ENCODE assay signal across 11 cellular contexts in the genomic region with DNA sequence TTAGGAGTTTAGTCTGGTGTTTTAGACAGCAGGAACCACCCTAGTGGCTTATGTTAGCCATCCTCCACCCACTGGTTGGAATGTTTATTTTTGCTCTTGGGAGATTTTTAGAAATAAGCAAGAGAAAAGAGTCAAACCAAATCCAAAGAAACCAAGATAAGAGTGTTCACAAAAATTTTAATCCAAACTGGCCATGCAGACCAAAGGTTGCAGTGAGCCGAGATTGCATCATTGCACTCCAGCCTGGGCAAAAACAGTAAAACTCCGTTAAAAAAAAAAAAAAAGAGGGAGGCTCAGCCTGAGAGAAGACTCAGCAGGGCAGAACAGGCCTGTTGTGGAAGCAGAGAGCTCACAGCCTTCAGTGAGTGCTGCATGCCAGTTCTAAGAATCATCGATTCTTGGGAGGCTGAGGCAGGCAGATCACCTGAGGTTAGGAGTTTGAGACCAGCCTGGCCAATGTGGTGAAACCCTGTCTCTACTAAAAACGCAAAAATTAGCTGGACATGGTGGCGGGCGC. TPM values are rescaled to one million over a fixed set of nuclear protein-coding genes. Genes with fewer than 3 reads are reported as not detected.
DNase-seq lines count a peak whose midpoint lies in the region; ATAC-seq and TF ChIP-seq lines count a peak whose summit lies in the region.
"Had no signal": no experiment of that assay in that cellular context is flagged by ENCODE, and none has a peak within 500 bp of the region (broad histone marks: within the 10 kb centered on the region; RNA-seq: fewer than 3 reads in every experiment).

No MANE protein-coding gene starts in this region.

- H3K4me3 ChIP-seq in kidney epithelial cell (ENCODE audit: low read depth, low read length), result no peak overlapping the region
- H3K4me3 ChIP-seq in smooth muscle cell, result no peak overlapping the region

- H3K27ac ChIP-seq in smooth muscle cell (ENCODE audit: low read depth), result peak overlapping the region; percentile 32

- H3K9me3 ChIP-seq in smooth muscle cell (replicated peaks; ENCODE audit: low read depth), result no peaks in the 10 kb centered on the region

- no peak overlapping the region for H3K4me2 ChIP-seq in smooth muscle cell

- no peaks in the 10 kb centered on the region for H3K79me2 ChIP-seq in smooth muscle cell (ENCODE audit: low read depth)

- WGBS in smooth muscle cell (ENCODE audit: low lambda C conversion rate), result 49% methylated on average over 6 of the region's 6 CpGs

- no peaks in the 10 kb centered on the region for H3K9me3 Mint-ChIP-seq in WTC11

- CTCF ChIA-PET in HEK293T (lab: Yijun Ruan, JAX), result no interaction called here
- CTCF ChIA-PET in WTC11 (lab: Charles Lee), result interaction anchor here (0.9 to 3.5 kb wide), 4 partner anchors 8 to 32 kb away, joined by 3 to 13 read pairs (median 4); a partner anchor contains a TSS

- DNase-seq in HEK293T (ENCODE audit: extremely low spot score), result no peak
- no peak for DNase-seq in WTC11 (ENCODE audit: low spot score)
- peak; percentile 37 for DNase-seq in kidney epithelial cell (ENCODE audit: low read depth)
- peak; percentile 3 for DNase-seq in smooth muscle cell (lab: John Stamatoyannopoulos, UW; ENCODE audit: unreplicated experiment)
- DNase-seq in cerebellar cortex (ENCODE audit: low spot score), result no peak
- DNase-seq in NCI-H345 (lab: John Stamatoyannopoulos, UW), result no peak
- DNase-seq: activated effector memory CD4-positive, alpha-beta T cell treated with Interleukin-2 at 50 U/mL for 16 hours; NCI-H2081 had no signal

- no peaks in the 10 kb centered on the region for H4K20me1 ChIP-seq in smooth muscle cell (ENCODE audit: low read depth)

- H3K36me3 Mint-ChIP-seq in WTC11, result no peaks in the 10 kb centered on the region

- no peak overlapping the region; the same call in 1 of the 2 replicates for H3K27ac Mint-ChIP-seq in WTC11

- H3K36me3 ChIP-seq in kidney epithelial cell (ENCODE audit: control insufficient read depth, insufficient read depth, low read length), result no peaks in the 10 kb centered on the region
- no peaks in the 10 kb centered on the region for H3K36me3 ChIP-seq in smooth muscle cell (ENCODE audit: low read depth)

- H3K27me3 Mint-ChIP-seq in WTC11 (ENCODE audit: low read depth), result peaks cover 13% of the 10 kb centered on the region

- no peak overlapping the region for H3K4me3 Mint-ChIP-seq in WTC11

- peak; percentile 41; the same call in 1 of the 2 replicates for ATAC-seq in WTC11
- ATAC-seq in HG02571 (IDR thresholded peaks at IDR 0.05; ENCODE audit: unreplicated experiment), result no peak
- no peak for ATAC-seq in GM18502 (IDR thresholded peaks at IDR 0.05; ENCODE audit: poor library complexity, unreplicated experiment)

- TF ChIP-seq CTCF in WTC11 (IDR thresholded peaks at IDR 0.05) (no peak), kidney epithelial cell (IDR thresholded peaks at IDR 0.05; ENCODE audit: insufficient read depth, low read length, poor library complexity, severe bottlenecking) (peak; percentile 5), smooth muscle cell (IDR thresholded peaks at IDR 0.05; ENCODE audit: borderline replicate concordance, insufficient read depth, poor library complexity, severe bottlenecking) (peak; percentile 32)

- H3K9ac ChIP-seq in smooth muscle cell (ENCODE audit: low read depth), result no peak overlapping the region

- peaks cover 7% of the 10 kb centered on the region; the same call in 1 of the 2 replicates for H3K4me1 Mint-ChIP-seq in WTC11

- H3K4me1 ChIP-seq in smooth muscle cell (ENCODE audit: low read depth), result no peaks in the 10 kb centered on the region

- no peaks in the 10 kb centered on the region for H3F3A ChIP-seq in smooth muscle cell (ENCODE audit: low read depth)

- no peaks in the 10 kb centered on the region for H3K27me3 ChIP-seq in kidney epithelial cell (ENCODE audit: control insufficient read depth, insufficient read depth, low read length)
- no peaks in the 10 kb centered on the region for H3K27me3 ChIP-seq in smooth muscle cell (ENCODE audit: low read depth)

- no peak overlapping the region for H2AFZ ChIP-seq in smooth muscle cell (ENCODE audit: low read depth)

- POLR2A ChIA-PET in HEK293T (lab: Yijun Ruan, JAX) (interaction anchor here (0.8 kb wide), 1 partner anchor 10 kb away, joined by 5 read pairs; no protein-coding TSS in a partner anchor), WTC11 (lab: Charles Lee) (interaction anchor here (1.1 kb wide), 1 partner anchor 57 kb away, joined by 3 read pairs; no protein-coding TSS in a partner anchor)

TF ChIP-seq in HEK293T, 16 proteins besides CTCF, POLR2A, EP300 and RAD21:
- no peak for TF ChIP-seq L3MBTL2 (conservative IDR thresholded peaks at IDR 0.05)
- TF ChIP-seq, protein P1, sequence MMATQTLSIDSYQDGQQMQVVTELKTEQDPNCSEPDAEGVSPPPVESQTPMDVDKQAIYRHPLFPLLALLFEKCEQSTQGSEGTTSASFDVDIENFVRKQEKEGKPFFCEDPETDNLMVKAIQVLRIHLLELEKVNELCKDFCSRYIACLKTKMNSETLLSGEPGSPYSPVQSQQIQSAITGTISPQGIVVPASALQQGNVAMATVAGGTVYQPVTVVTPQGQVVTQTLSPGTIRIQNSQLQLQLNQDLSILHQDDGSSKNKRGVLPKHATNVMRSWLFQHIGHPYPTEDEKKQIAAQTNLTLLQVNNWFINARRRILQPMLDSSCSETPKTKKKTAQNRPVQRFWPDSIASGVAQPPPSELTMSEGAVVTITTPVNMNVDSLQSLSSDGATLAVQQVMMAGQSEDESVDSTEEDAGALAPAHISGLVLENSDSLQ (IDR thresholded peaks at IDR 0.05), result no peak
- no peak for TF ChIP-seq HDGF (IDR thresholded peaks at IDR 0.05; ENCODE audit: borderline replicate concordance)
- no peak for TF ChIP-seq BHLHE40 (IDR thresholded peaks at IDR 0.05; ENCODE audit: borderline replicate concordance)
- TF ChIP-seq TARDBP (IDR thresholded peaks at IDR 0.05), result no peak
- no peak for TF ChIP-seq ARNT (IDR thresholded peaks at IDR 0.05)
- TF ChIP-seq CTBP1 (IDR thresholded peaks at IDR 0.05; ENCODE audit: borderline replicate concordance), result no peak
- peak; percentile 76; the same call in 1 of the 2 replicates for TF ChIP-seq ZNF384 (IDR thresholded peaks at IDR 0.05)

TF ChIP-seq in WTC11, 78 proteins besides CTCF, POLR2A, EP300 and RAD21:
- no peak for TF ChIP-seq GRHL2 (CRISPR knock-in tag; IDR thresholded peaks at IDR 0.05; ENCODE audit: insufficient replicate concordance, severe bottlenecking)
- TF ChIP-seq GTF2I (CRISPR knock-in tag; conservative IDR thresholded peaks at IDR 0.05), result no peak
- TF ChIP-seq GABPB1 (CRISPR knock-in tag; IDR thresholded peaks at IDR 0.05), result peak; percentile 96
- TF ChIP-seq ZNF138 (CRISPR knock-in tag; conservative IDR thresholded peaks at IDR 0.05), result no peak
- TF ChIP-seq ZNF423 (CRISPR knock-in tag; IDR thresholded peaks at IDR 0.05), result no peak
- no peak for TF ChIP-seq RELA (CRISPR knock-in tag; IDR thresholded peaks at IDR 0.05; ENCODE audit: borderline replicate concordance)
- TF ChIP-seq, protein P2, sequence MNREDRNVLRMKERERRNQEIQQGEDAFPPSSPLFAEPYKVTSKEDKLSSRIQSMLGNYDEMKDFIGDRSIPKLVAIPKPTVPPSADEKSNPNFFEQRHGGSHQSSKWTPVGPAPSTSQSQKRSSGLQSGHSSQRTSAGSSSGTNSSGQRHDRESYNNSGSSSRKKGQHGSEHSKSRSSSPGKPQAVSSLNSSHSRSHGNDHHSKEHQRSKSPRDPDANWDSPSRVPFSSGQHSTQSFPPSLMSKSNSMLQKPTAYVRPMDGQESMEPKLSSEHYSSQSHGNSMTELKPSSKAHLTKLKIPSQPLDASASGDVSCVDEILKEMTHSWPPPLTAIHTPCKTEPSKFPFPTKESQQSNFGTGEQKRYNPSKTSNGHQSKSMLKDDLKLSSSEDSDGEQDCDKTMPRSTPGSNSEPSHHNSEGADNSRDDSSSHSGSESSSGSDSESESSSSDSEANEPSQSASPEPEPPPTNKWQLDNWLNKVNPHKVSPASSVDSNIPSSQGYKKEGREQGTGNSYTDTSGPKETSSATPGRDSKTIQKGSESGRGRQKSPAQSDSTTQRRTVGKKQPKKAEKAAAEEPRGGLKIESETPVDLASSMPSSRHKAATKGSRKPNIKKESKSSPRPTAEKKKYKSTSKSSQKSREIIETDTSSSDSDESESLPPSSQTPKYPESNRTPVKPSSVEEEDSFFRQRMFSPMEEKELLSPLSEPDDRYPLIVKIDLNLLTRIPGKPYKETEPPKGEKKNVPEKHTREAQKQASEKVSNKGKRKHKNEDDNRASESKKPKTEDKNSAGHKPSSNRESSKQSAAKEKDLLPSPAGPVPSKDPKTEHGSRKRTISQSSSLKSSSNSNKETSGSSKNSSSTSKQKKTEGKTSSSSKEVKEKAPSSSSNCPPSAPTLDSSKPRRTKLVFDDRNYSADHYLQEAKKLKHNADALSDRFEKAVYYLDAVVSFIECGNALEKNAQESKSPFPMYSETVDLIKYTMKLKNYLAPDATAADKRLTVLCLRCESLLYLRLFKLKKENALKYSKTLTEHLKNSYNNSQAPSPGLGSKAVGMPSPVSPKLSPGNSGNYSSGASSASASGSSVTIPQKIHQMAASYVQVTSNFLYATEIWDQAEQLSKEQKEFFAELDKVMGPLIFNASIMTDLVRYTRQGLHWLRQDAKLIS (CRISPR knock-in tag; IDR thresholded peaks at IDR 0.05; ENCODE audit: borderline replicate concordance), result no peak
- no peak for TF ChIP-seq SMAD4 (CRISPR knock-in tag; IDR thresholded peaks at IDR 0.05)

RNA-seq across cellular contexts. Expression of a gene that starts 12.2 kb away (rescaled TPM):
- 0.09 to 0.14 TPM (median 0.11 TPM) in 3 replicates for total RNA-seq in WTC11 (2021)
- total RNA-seq in kidney epithelial cell, result not detected in 2 replicates
- total RNA-seq in smooth muscle cell, result not detected in 2 replicates
- polyA plus RNA-seq in smooth muscle cell, result not detected in 2 replicates
- total RNA-seq: dermis microvascular lymphatic vessel endothelial cell had no signal

RNA-seq across cellular contexts. Expression of a gene that starts 20.0 kb away (rescaled TPM):
- not detected in 3 replicates for total RNA-seq in WTC11 (2021)
- total RNA-seq in kidney epithelial cell, result not detected in 2 replicates
- total RNA-seq in smooth muscle cell, result not detected in 2 replicates
- polyA plus RNA-seq in smooth muscle cell, result not detected in 2 replicates
- total RNA-seq: dermis microvascular lymphatic vessel endothelial cell had no signal

RNA-seq across cellular contexts. Expression of a gene that starts 32.5 kb away (rescaled TPM):
- total RNA-seq in WTC11 (2021), result 165 to 182 TPM (median 175 TPM) in 3 replicates
- total RNA-seq in kidney epithelial cell, result 24.2 and 27.5 TPM in 2 replicates
- 16.0 and 19.8 TPM in 2 replicates for total RNA-seq in smooth muscle cell
- 33.5 and 35.7 TPM in 2 replicates for polyA plus RNA-seq in smooth muscle cell

RNA-seq across cellular contexts. Expression of a gene that starts 48.3 kb away (rescaled TPM):
- 392 to 405 TPM (median 395 TPM) in 3 replicates for total RNA-seq in WTC11 (2021)
- total RNA-seq in kidney epithelial cell, result 164 and 200 TPM in 2 replicates
- total RNA-seq in smooth muscle cell, result 77.2 and 104 TPM in 2 replicates
- polyA plus RNA-seq in smooth muscle cell, result 215 and 229 TPM in 2 replicates

RNA-seq across cellular contexts. Expression of a gene that starts 54.0 kb away (rescaled TPM):
- total RNA-seq in WTC11 (2021) (20.5 to 25.3 TPM (median 23.6 TPM) in 3 replicates), kidney epithelial cell (0.27 and 0.29 TPM in 2 replicates), smooth muscle cell (12.2 and 25.9 TPM in 2 replicates)
- polyA plus RNA-seq in smooth muscle cell, result 12.2 and 20.1 TPM in 2 replicates
- total RNA-seq: dermis microvascular lymphatic vessel endothelial cell had no signal

Comparison
In these comparisons a context has a peak if more than half of its experiments do, and no peak if none do; other contexts are left out.
1. DNase-seq: peak in kidney epithelial cell (single experiment) and smooth muscle cell (single experiment); none in HEK293T (single experiment), WTC11 (single experiment), cerebellar cortex (single experiment) and NCI-H345 (single experiment).